Comparison of ENCODE assay signal across 8 cellular contexts in the genomic region with DNA sequence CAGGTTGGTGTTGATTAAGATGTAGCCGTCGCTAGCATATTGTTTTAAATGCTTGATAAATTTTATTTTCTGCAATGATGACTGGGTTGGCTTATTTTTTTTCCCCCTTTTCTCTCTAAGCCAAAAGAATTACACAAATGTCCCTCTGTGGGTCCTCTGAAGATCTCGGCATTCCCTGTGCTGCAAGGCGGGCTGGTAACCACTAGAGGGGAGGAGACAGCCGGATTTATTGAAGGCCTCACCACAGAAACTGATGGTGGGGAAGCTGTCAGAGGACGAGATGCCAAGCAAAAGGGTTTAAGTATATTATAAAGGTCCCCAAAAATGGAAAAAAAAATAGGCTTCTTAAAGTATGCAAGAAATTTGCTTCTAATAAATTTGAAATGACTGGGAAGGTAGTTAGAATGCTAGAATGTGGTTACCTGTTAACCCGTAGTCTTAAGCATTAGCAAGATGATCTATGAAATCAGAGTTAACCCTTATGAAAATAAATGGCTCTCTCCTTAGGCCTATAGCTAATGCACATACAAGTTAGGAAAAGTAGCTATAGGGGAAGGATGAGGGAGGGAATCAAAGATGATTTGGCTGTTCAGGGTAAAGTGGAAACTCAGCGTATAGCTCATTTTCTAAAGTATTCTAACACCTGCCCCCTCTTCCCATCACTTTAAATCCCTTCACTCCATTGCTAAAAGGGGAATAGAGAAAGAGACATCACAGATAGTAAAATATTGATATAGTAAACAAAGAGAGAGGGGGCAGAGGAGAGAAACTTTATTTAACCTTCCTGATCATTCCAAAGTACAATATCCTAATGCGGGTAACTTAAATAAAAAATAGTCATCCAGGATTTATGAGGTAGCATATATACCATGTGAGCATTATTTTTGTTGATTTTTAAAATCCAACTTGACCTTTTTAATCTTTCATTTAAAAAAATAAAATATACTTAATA.
DNase-seq lines count a peak whose midpoint lies in the region; ATAC-seq and TF ChIP-seq lines count a peak whose summit lies in the region.

No MANE protein-coding gene starts in this region.

- no peaks in the 10 kb centered on the region for H3K4me1 ChIP-seq in SJCRH30
- no peaks in the 10 kb centered on the region for H3K4me1 ChIP-seq in transverse colon

- no peak for TF ChIP-seq EP300 in transverse colon (IDR thresholded peaks at IDR 0.05; ENCODE audit: low read depth)

- in situ Hi-C loops in transverse colon (cut with MboI; ENCODE audit: low pct_ligation_motif_present in 1 of 4, low pct_unique_long_range_greater_than_20kb in 1 of 4, low sequenced_read_pairs in 3 of 4) = no loop called here

- H3K36me3 ChIP-seq in SJCRH30 (no peaks in the 10 kb centered on the region), transverse colon (no peaks in the 10 kb centered on the region)

- H3K9me3 ChIP-seq in SJCRH30 (replicated peaks) = no peaks in the 10 kb centered on the region
- H3K9me3 ChIP-seq in transverse colon = no peaks in the 10 kb centered on the region

- TF ChIP-seq CTCF in transverse colon (IDR thresholded peaks at IDR 0.05) = peak; percentile 26 to 41 (median 27)

- ATAC-seq in activated CD4-positive, CD25-positive, alpha-beta regulatory T cell treated with anti-CD3 and anti-CD28 coated beads, Interleukin-2, amount 50 U/mL, for 24 hours = no peak

- H3K27me3 ChIP-seq in SJCRH30 = no peaks in the 10 kb centered on the region; the same call in 1 of the 2 replicates
- no peaks in the 10 kb centered on the region for H3K27me3 ChIP-seq in transverse colon

- intact Hi-C loops in transverse colon (cut with DNase I; ENCODE audit: low total_unique reads) = no loop called here

- H3K27ac ChIP-seq in SJCRH30 = no peak overlapping the region
- no peak overlapping the region for H3K27ac ChIP-seq in transverse colon

- TF ChIP-seq POLR2A in transverse colon (IDR thresholded peaks at IDR 0.05) = no peak

- WGBS in transverse colon (ENCODE audit: low coverage in 1 of 2), 2 donors = 41 to 61% methylated on average over 6 to 9 of the region's 9 CpGs

- DNase-seq in NCI-H524 (lab: John Stamatoyannopoulos, UW) (peak; percentile 4 to 49), NCI-H524 treated with DMSO at 0.1 percent for 48 hours (lab: John Stamatoyannopoulos, UW) (no peak), HT1080 (ENCODE audit: low read depth) (peak; percentile 24), SJCRH30 (peak; percentile 34 to 68), hypothalamus (lab: John Stamatoyannopoulos, UW) (peak in 39 of 51 donors; percentile 1 to 77 (median 31)), transverse colon (peak; percentile 10), GDM1 (lab: John Stamatoyannopoulos, UW) (no peak)

- no peak overlapping the region for H3K4me3 ChIP-seq in SJCRH30
- H3K4me3 ChIP-seq in transverse colon = no peak overlapping the region

Comparison
In these comparisons a context has a peak if more than half of its experiments do, and no peak if none do; other contexts are left out.
1. DNase-seq: peak in NCI-H524 (2 of 2), HT1080 (single experiment), SJCRH30 (2 of 2), hypothalamus (39 of 51) and transverse colon (single experiment); none in NCI-H524 treated with DMSO at 0.1 percent for 48 hours (single experiment) and GDM1 (single experiment).